8 cellular contexts compared by ENCODE assay signal in genomic region chr13:39616087-39616694, GRCh38. TPM values are rescaled to one million over a fixed set of nuclear protein-coding genes. Genes with fewer than 3 reads are reported as not detected.
A peak's percentile ranks its signal among the peaks of the same experiment; 100 is the strongest.
DNase-seq lines count a peak whose midpoint lies in the region; ATAC-seq and TF ChIP-seq lines count a peak whose summit lies in the region.

No MANE protein-coding gene starts in this region.

- ATAC-seq in HG03139 (IDR thresholded peaks at IDR 0.05; ENCODE audit: unreplicated experiment) (peak; percentile 60), GM19397 (IDR thresholded peaks at IDR 0.05; ENCODE audit: unreplicated experiment) (no peak)

- H3K27ac ChIP-seq in A673 (ENCODE audit: low read depth, low read length, poor library complexity, severe bottlenecking): no peak overlapping the region

- H3K9me3 Mint-ChIP-seq in neural crest cell: peaks cover 5% of the 10 kb centered on the region

- no peak overlapping the region for H3K4me3 Mint-ChIP-seq in neural crest cell

- no TSS peak for BruUV-seq in A673 (replicated peaks; lab: Mats Ljungman, UMichigan)

- H3K27ac Mint-ChIP-seq in neural crest cell (ENCODE audit: unreplicated experiment): no peak overlapping the region

- no peaks in the 10 kb centered on the region for H3K36me3 ChIP-seq in A673 (ENCODE audit: insufficient read depth, low read length, poor library complexity, severe bottlenecking)

- intact Hi-C loops in A673 (cut with micrococcal nuclease; ENCODE audit: unreplicated experiment): loop anchor here (1.0 to 2.0 kb wide), 2 partner anchors 471 to 565 kb away; no protein-coding TSS in a partner anchor

- peaks cover 14% of the 10 kb centered on the region for H3K4me1 Mint-ChIP-seq in neural crest cell

- H3K36me3 Mint-ChIP-seq in neural crest cell (ENCODE audit: low read depth): no peaks in the 10 kb centered on the region

- CTCF ChIA-PET in A673 (lab: Charles Lee): interaction anchor here (0.5 to 1.3 kb wide), 16 partner anchors 13 to 1164 kb away, joined by 3 to 26 read pairs (median 5); partner anchors contain the start of genes LHFPL6, NHLRC3 and PROSER1

- no peaks in the 10 kb centered on the region for H3K9me3 ChIP-seq in A673 (ENCODE audit: low read depth, low read length, poor library complexity, severe bottlenecking)

- no peaks in the 10 kb centered on the region for H3K27me3 Mint-ChIP-seq in neural crest cell (ENCODE audit: low read depth)

- peak; percentile 91 for TF ChIP-seq CTCF in A673 (conservative IDR thresholded peaks at IDR 0.05; ENCODE audit: low read depth, low read length)
- peak; percentile 85 for TF ChIP-seq CTCF in GM12874 (IDR thresholded peaks at IDR 0.05; ENCODE audit: insufficient read depth, low read depth, low read length)
- peak; percentile 98 for TF ChIP-seq CTCF in fibroblast of the aortic adventitia (IDR thresholded peaks at IDR 0.05; ENCODE audit: insufficient read depth, low read length)
- peak; percentile 94 for TF ChIP-seq CTCF in neural crest cell (conservative IDR thresholded peaks at IDR 0.05)

- H3K4me3 ChIP-seq in A673 (ENCODE audit: low read depth, low read length, poor library complexity, severe bottlenecking) (no peak overlapping the region), fibroblast of the aortic adventitia (ENCODE audit: low read depth, low read length) (no peak overlapping the region)

- H3K27me3 ChIP-seq in A673 (replicated peaks; ENCODE audit: insufficient read depth, low read depth, low read length, poor library complexity): no peaks in the 10 kb centered on the region

- peak; percentile 89 for DNase-seq in A673 (ENCODE audit: low spot score)
- DNase-seq in NCI-H524 (lab: John Stamatoyannopoulos, UW): peak; percentile 9 to 70
- peak; percentile 14 for DNase-seq in activated CD4-positive, alpha-beta T cell treated with anti-CD3 and anti-CD28 coated beads, Interleukin-2, amount 50 U/mL, for 1 hour
- peak; percentile 82 for DNase-seq in fibroblast of the aortic adventitia (ENCODE audit: low read depth)
- DNase-seq in neural crest cell (ENCODE audit: low read depth, low spot score): peak; percentile 54

- POLR2A ChIA-PET in A673 (lab: Charles Lee; ENCODE audit: low non-redundant PET): interaction anchor here (0.9 kb wide), 1 partner anchor 370 kb away, joined by 3 read pairs; no protein-coding TSS in a partner anchor

- H3K4me1 ChIP-seq in A673 (ENCODE audit: insufficient read depth, low read length, poor library complexity, severe bottlenecking): peaks cover 31% of the 10 kb centered on the region

RNA-seq across cellular contexts. Expression of gene LHFPL6, which starts 13.2 kb away (rescaled TPM):
- total RNA-seq in A673 (2021) (63.9 and 72.1 TPM in 2 replicates), fibroblast of the aortic adventitia (ENCODE audit: low replicate concordance) (45.2 and 109 TPM in 2 replicates), neural crest cell (35.2 and 37.7 TPM in 2 replicates)

RNA-seq across cellular contexts. Expression of gene COG6, which starts 39.3 kb away (rescaled TPM):
- 33.6 and 41.9 TPM in 2 replicates for total RNA-seq in A673 (2021)
- total RNA-seq in fibroblast of the aortic adventitia (ENCODE audit: low replicate concordance): 33.5 and 41.4 TPM in 2 replicates
- total RNA-seq in neural crest cell: 26.3 and 36.2 TPM in 2 replicates

Comparison
In these comparisons a context has a peak if more than half of its experiments do, and no peak if none do; other contexts are left out.
1. DNase-seq: peak in every context shown above with its lines; median percentile 89 in A673; 82 in fibroblast of the aortic adventitia; 54 in neural crest cell; 40 in NCI-H524; 14 in activated CD4-positive, alpha-beta T cell treated with anti-CD3 and anti-CD28 coated beads, Interleukin-2, amount 50 U/mL, for 1 hour.